8 cellular contexts compared by ENCODE assay signal in genomic region chr10:103598654-103599115, GRCh38.
DNase-seq lines count a peak whose midpoint lies in the region; FAIRE-seq and TF ChIP-seq lines count a peak whose summit lies in the region.

No MANE protein-coding gene starts in this region.

- peaks cover 5% of the 10 kb centered on the region for H3K36me3 Mint-ChIP-seq in activated T-cell treated with anti-CD3 and anti-CD28 coated beads, Interleukin-2, amount 50 U/mL, for 24 hours (ENCODE audit: low read depth)

- H3K4me3 Mint-ChIP-seq in activated T-cell treated with anti-CD3 and anti-CD28 coated beads, Interleukin-2, amount 50 U/mL, for 24 hours, result no peak overlapping the region

- H3K27me3 Mint-ChIP-seq in activated T-cell treated with anti-CD3 and anti-CD28 coated beads, Interleukin-2, amount 50 U/mL, for 24 hours, result no peaks in the 10 kb centered on the region

- H2AFZ ChIP-seq in endothelial cell of umbilical vein (ENCODE audit: low read depth, low read length), result no peak overlapping the region

- peak; percentile 95 for FAIRE-seq in endothelial cell of umbilical vein (lab: Jason Lieb, UNC)

- H3K4me3 ChIP-seq in endothelial cell of umbilical vein (replicated peaks in 1 of 3; ENCODE audit: insufficient read depth in 1 of 3, low read depth in 1 of 3, low read length in 3 of 3), result no peak overlapping the region

- H3K27me3 ChIP-seq in endothelial cell of umbilical vein (ENCODE audit: control insufficient read depth in 2 of 2, insufficient read depth in 2 of 2, low read length in 2 of 2), result no peaks in the 10 kb centered on the region

- H3K9me1 ChIP-seq in endothelial cell of umbilical vein (replicated peaks; ENCODE audit: control insufficient read depth, extremely low read depth, insufficient read depth, low read length), result no peaks in the 10 kb centered on the region

- no peak overlapping the region for H3K4me2 ChIP-seq in endothelial cell of umbilical vein (ENCODE audit: insufficient read depth, low read length)

- H3K27ac Mint-ChIP-seq in activated T-cell treated with anti-CD3 and anti-CD28 coated beads, Interleukin-2, amount 50 U/mL, for 24 hours, result no peak overlapping the region

- H3K4me1 ChIP-seq in endothelial cell of umbilical vein (ENCODE audit: control insufficient read depth, extremely low read depth, insufficient read depth, low read length), result peaks cover 17% of the 10 kb centered on the region

- no peak overlapping the region for H3K9ac ChIP-seq in endothelial cell of umbilical vein (replicated peaks; ENCODE audit: extremely low read depth, insufficient read depth, low read length)

- TF ChIP-seq POLR2A in endothelial cell of umbilical vein (IDR thresholded peaks at IDR 0.05; ENCODE audit: low read depth, low read length), result no peak

- intact Hi-C loops in endothelial cell of umbilical vein (cut with micrococcal nuclease), result loop anchor here (1.0 to 2.0 kb wide), 4 partner anchors 68 to 286 kb away; no protein-coding TSS in a partner anchor

- POLR2A ChIA-PET in endothelial cell of umbilical vein (lab: Charles Lee), result no interaction called here

- no peaks in the 10 kb centered on the region for H3K4me1 Mint-ChIP-seq in activated T-cell treated with anti-CD3 and anti-CD28 coated beads, Interleukin-2, amount 50 U/mL, for 24 hours (ENCODE audit: low read depth)

- CTCF ChIA-PET in endothelial cell of umbilical vein (lab: Charles Lee), result interaction anchor here (0.6 to 3.2 kb wide), 14 partner anchors 9 to 289 kb away, joined by 3 to 65 read pairs (median 4); no protein-coding TSS in a partner anchor

- dilution Hi-C loops in endothelial cell of umbilical vein (cut with MboI; ENCODE audit: extremely low pct_ligation_motif_present, low sequenced_read_pairs), result no loop called here

- no TSS peak for BruUV-seq in endothelial cell of umbilical vein (replicated peaks; lab: Mats Ljungman, UMichigan)

- no peaks in the 10 kb centered on the region for H3K79me2 ChIP-seq in endothelial cell of umbilical vein (ENCODE audit: control insufficient read depth, insufficient read depth, low read length)

- H3K9me3 Mint-ChIP-seq in activated T-cell treated with anti-CD3 and anti-CD28 coated beads, Interleukin-2, amount 50 U/mL, for 24 hours, result no peaks in the 10 kb centered on the region

- no peaks in the 10 kb centered on the region for H3K9me3 ChIP-seq in endothelial cell of umbilical vein (replicated peaks; ENCODE audit: control insufficient read depth, insufficient read depth, low read length)

- H3K27ac ChIP-seq in endothelial cell of umbilical vein (ENCODE audit: insufficient read depth, low read depth, low read length), result no peak overlapping the region

- peak; percentile 78 for TF ChIP-seq CTCF in endothelial cell of umbilical vein (IDR thresholded peaks at IDR 0.05; ENCODE audit: extremely low read depth in 1 of 2, insufficient read depth in 1 of 2, low read depth in 1 of 2, low read length in 2 of 2)

- DNase-seq in EH (ENCODE audit: low read depth) (peak; percentile 85), HT1080 (ENCODE audit: low read depth) (peak; percentile 65), RPMI8226 (peak; percentile 44), endothelial cell of umbilical vein (ENCODE audit: low read depth, low spot score) (peak; percentile 70), middle frontal gyrus (ENCODE audit: extremely low spot score, low spot score) (peak; percentile 75), NCI-H187 treated with DMSO at 0.1 percent for 48 hours (lab: John Stamatoyannopoulos, UW) (no peak)
- DNase-seq in activated CD4-positive, CD25-positive, alpha-beta regulatory T cell treated with anti-CD3 and anti-CD28 coated beads, Interleukin-2, amount 50 U/mL, for 72 hours, result no peak
- no peak for DNase-seq in activated T-cell treated with anti-CD3 and anti-CD28 coated beads, Interleukin-2, amount 50 U/mL, for 24 hours

- no peaks in the 10 kb centered on the region for H4K20me1 ChIP-seq in endothelial cell of umbilical vein (replicated peaks; ENCODE audit: control insufficient read depth, extremely low read depth, insufficient read depth, low read length)

- peaks cover 0 to 2% of the 10 kb centered on the region in 2 experiments for H3K36me3 ChIP-seq in endothelial cell of umbilical vein (ENCODE audit: control insufficient read depth in 2 of 2, extremely low read depth in 1 of 2, insufficient read depth in 2 of 2, low read length in 2 of 2)

TF ChIP-seq in endothelial cell of umbilical vein, 7 proteins besides CTCF, POLR2A, EP300 and RAD21:
- TF ChIP-seq POLR2AphosphoS5 (IDR thresholded peaks at IDR 0.05; ENCODE audit: insufficient read depth, low read depth, low read length) (no peak), GATA2 (IDR thresholded peaks at IDR 0.05; ENCODE audit: insufficient read depth, insufficient read length, low read depth, low read length) (no peak), MYC (IDR thresholded peaks at IDR 0.05; ENCODE audit: low read depth, low read length) (no peak), EZH2 (IDR thresholded peaks at IDR 0.05; ENCODE audit: borderline replicate concordance, low read depth, low read length, severe bottlenecking) (no peak), FOS (IDR thresholded peaks at IDR 0.05; ENCODE audit: borderline replicate concordance, insufficient read depth, low read length) (no peak), MAX (IDR thresholded peaks at IDR 0.05; ENCODE audit: insufficient read depth, insufficient read length) (no peak), JUN (IDR thresholded peaks at IDR 0.05; ENCODE audit: borderline replicate concordance, insufficient read depth, insufficient read length, low read depth) (no peak)

Comparison
In these comparisons a context has a peak if more than half of its experiments do, and no peak if none do; other contexts are left out.
1. DNase-seq: peak in EH (single experiment), HT1080 (single experiment), RPMI8226 (single experiment), endothelial cell of umbilical vein (single experiment) and middle frontal gyrus (single experiment); none in activated CD4-positive, CD25-positive, alpha-beta regulatory T cell treated with anti-CD3 and anti-CD28 coated beads, Interleukin-2, amount 50 U/mL, for 72 hours (single experiment), activated T-cell treated with anti-CD3 and anti-CD28 coated beads, Interleukin-2, amount 50 U/mL, for 24 hours (single experiment) and NCI-H187 treated with DMSO at 0.1 percent for 48 hours (single experiment).